ENCODE assay signal across 7 cellular contexts in genomic region chr1:170017478-170017877, GRCh38.
"Had no signal": no experiment of that assay in that cellular context is flagged by ENCODE, and none has a peak within 500 bp of the region (broad histone marks: within the 10 kb centered on the region; RNA-seq: fewer than 3 reads in every experiment).

No MANE protein-coding gene starts in this region.

- H2AFZ ChIP-seq: GM23338 had no signal

- H3K4me2 ChIP-seq: GM23338 had no signal

- ATAC-seq: GM23338 had no signal

- DNase-seq: H9, HCEC 1CT, KBM-7 had no signal

- H3K4me3 ChIP-seq: GM23338 had no signal

- FAIRE-seq: H1, H54, HTR-8/SVneo had no signal
